Comparison of ENCODE assay signal across 8 cellular contexts in the genomic region with DNA sequence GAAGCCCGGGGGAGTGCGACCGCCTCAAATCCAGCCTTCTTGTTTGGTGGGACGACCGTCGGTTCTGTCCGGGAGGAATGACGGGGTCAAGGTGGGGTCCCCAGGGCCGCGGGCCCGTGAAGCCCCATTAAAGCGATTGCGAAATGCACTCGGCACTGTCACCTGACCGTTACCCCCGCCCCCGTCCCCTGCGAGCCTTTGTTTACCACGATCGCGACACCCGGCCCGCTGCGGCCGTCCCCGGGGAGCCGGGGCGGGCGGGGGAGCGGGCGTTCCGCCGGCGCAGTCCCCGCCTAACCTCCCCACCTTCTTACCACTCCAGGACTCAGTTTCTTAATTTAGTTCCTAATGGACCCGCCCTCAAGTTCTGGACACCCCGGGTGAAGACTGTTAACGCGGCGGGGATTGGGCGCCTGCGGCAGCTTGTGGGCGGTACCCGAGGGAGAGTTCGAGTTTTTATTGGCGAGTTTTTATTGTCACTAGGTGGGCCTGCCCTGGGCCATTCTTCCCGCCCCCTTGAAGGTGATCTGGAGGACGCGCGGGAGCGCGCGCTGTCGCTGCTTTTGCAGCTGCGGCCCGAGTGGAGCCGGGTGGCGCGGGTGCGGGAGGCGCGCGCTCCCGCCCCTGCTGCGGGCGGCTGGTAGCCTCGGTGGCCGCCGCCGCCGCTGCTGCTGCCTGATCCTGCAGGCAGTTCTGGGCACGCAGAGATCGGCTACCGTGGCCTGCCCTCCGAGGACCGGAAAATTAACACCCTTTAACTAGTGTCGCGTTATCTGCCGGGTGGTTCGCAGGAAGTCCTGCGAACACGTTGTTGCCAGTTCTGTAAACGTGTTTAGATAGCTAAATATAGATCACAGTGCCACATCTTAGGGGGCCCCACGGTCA. TPM values are rescaled to one million over a fixed set of nuclear protein-coding genes. Genes with fewer than 3 reads are reported as not detected.
DNase-seq lines count a peak whose midpoint lies in the region; ATAC-seq and TF ChIP-seq lines count a peak whose summit lies in the region.

No MANE protein-coding gene starts in this region.

- H3K36me3 ChIP-seq in IMR-90 (ENCODE audit: control insufficient read depth, insufficient read depth, low read length) (no peaks in the 10 kb centered on the region), OCI-LY7 (ENCODE audit: insufficient read depth, low read length) (no peaks in the 10 kb centered on the region; the same call in 1 of the 2 replicates)

- no peak overlapping the region for H2BK15ac ChIP-seq in IMR-90 (ENCODE audit: low read depth, low read length)

- H3K79me2 ChIP-seq in OCI-LY7 (ENCODE audit: insufficient read depth, low read depth, low read length) = peaks cover 39% of the 10 kb centered on the region

- dilution Hi-C loops in IMR-90 (cut with HindIII; ENCODE audit: low sequenced_read_pairs, unreplicated experiment) = no loop called here

- 0 out of 2 replicates have a peak, but pooled peaks have one; percentile 11 for TF ChIP-seq RAD21 in IMR-90 (IDR thresholded peaks at IDR 0.05; ENCODE audit: low read length)

- H2AK9ac ChIP-seq in IMR-90 (replicated peaks; ENCODE audit: low read depth, low read length, poor library complexity) = peak overlapping the region; percentile 44

- DNase-seq in DMS114 treated with DMSO at 0.1 percent for 48 hours (lab: John Stamatoyannopoulos, UW; ENCODE audit: unreplicated experiment) (peak; percentile 97), IMR-90 (peak; percentile 94), OCI-LY7 (ENCODE audit: low spot score) (peak; percentile 98), activated T-cell treated with anti-CD3 and anti-CD28 coated beads for 4 hours (peak; percentile 81), epithelial cell of esophagus (ENCODE audit: low read depth) (peak; percentile 96), middle frontal gyrus (ENCODE audit: extremely low spot score, low spot score) (peak; percentile 97)
- peak; percentile 74 to 84 for DNase-seq in stimulated activated CD8-positive, alpha-beta memory T cell treated with anti-CD3 and anti-CD28 coated beads, Interleukin-2, amount 100 ng/mL, for 1 hour (ENCODE audit: low read depth in 2 of 2)

- H3K9me2 ChIP-seq in OCI-LY7 (ENCODE audit: insufficient read depth, low read length) = no peaks in the 10 kb centered on the region

- peak overlapping the region; percentile 9; the same call in 1 of the 2 replicates for H4K5ac ChIP-seq in IMR-90 (ENCODE audit: low read depth, low read length)

- H3K9me3 ChIP-seq in IMR-90 (ENCODE audit: control insufficient read depth, insufficient read depth, low read length) (no peaks in the 10 kb centered on the region), OCI-LY7 (ENCODE audit: low read length) (no peaks in the 10 kb centered on the region)

- intact Hi-C loops in IMR-90 (cut with micrococcal nuclease) = loop anchor here (2.0 kb wide), 1 partner anchor 168 kb away; no protein-coding TSS in a partner anchor
- intact Hi-C loops in OCI-LY7 (cut with micrococcal nuclease; ENCODE audit: unreplicated experiment) = loop anchor here (1.0 to 5.0 kb wide), 8 partner anchors 44 to 169 kb away; no protein-coding TSS in a partner anchor

- TF ChIP-seq CTCF in IMR-90 (conservative IDR thresholded peaks at IDR 0.05; ENCODE audit: low read depth, low read length) = no peak
- TF ChIP-seq CTCF in OCI-LY7 (conservative IDR thresholded peaks at IDR 0.05; ENCODE audit: low read length) = no peak
- no peak for TF ChIP-seq CTCF in epithelial cell of esophagus (IDR thresholded peaks at IDR 0.05; ENCODE audit: insufficient read depth, low read depth, low read length, missing control alignments)

- peak overlapping the region; percentile 47 for H2BK5ac ChIP-seq in IMR-90 (ENCODE audit: low read depth, low read length, poor library complexity, severe bottlenecking)

- peak overlapping the region; percentile 84 for H3K9ac ChIP-seq in IMR-90 (ENCODE audit: low read depth, low read length)

- H4K91ac ChIP-seq in IMR-90 (ENCODE audit: insufficient read depth, low read depth, low read length) = no peak overlapping the region

- peak; percentile 85 for ATAC-seq in GM21529 (IDR thresholded peaks at IDR 0.05; ENCODE audit: unreplicated experiment)
- peak; percentile 91 for ATAC-seq in IMR-90 (ENCODE audit: low read depth)

- H2AK5ac ChIP-seq in IMR-90 (ENCODE audit: low read depth, low read length) = no peak overlapping the region

- 0 out of 2 replicates have a peak overlapping the region, but pooled peaks have one; percentile 4 for H2BK20ac ChIP-seq in IMR-90 (ENCODE audit: low read depth, low read length)

- H3K18ac ChIP-seq in IMR-90 (ENCODE audit: low read depth, low read length) = no peak overlapping the region

- H2BK120ac ChIP-seq in IMR-90 (ENCODE audit: low read depth, low read length) = no peak overlapping the region

- no peak for TF ChIP-seq POLR2A in IMR-90 (IDR thresholded peaks at IDR 0.05; ENCODE audit: low read depth, low read length)

- no peaks in the 10 kb centered on the region for H3K9me1 ChIP-seq in IMR-90 (ENCODE audit: insufficient read depth, low read length)

- H3K4me2 ChIP-seq in IMR-90 (ENCODE audit: low read depth, low read length) (peak overlapping the region; percentile 84), OCI-LY7 (ENCODE audit: low read length) (peak overlapping the region; percentile 87)

- in situ Hi-C loops in IMR-90 (cut with MboI; ENCODE audit: low sequenced_read_pairs) = no loop called here

- H3K4me1 ChIP-seq in IMR-90 (ENCODE audit: control insufficient read depth, insufficient read depth, low read length) (no peaks in the 10 kb centered on the region), OCI-LY7 (ENCODE audit: insufficient read depth, low read length, poor library complexity, severe bottlenecking) (peaks cover 24% of the 10 kb centered on the region)

- H2AFZ ChIP-seq in IMR-90 (replicated peaks; ENCODE audit: low read length, poor library complexity) (peak overlapping the region; percentile 96), OCI-LY7 (ENCODE audit: low read length) (peak overlapping the region; percentile 49; the same call in 1 of the 2 replicates)

- H3K79me1 ChIP-seq in IMR-90 (ENCODE audit: low read depth in 1 of 2, low read length in 2 of 2) = peaks cover 3 to 8% of the 10 kb centered on the region in 2 experiments; a peak in 2 of 4 replicates

- H3K4me3 ChIP-seq in IMR-90 (ENCODE audit: insufficient read depth, low read depth, low read length) = peak overlapping the region; percentile 85
- H3K4me3 ChIP-seq in OCI-LY7 (ENCODE audit: low read depth, low read length, poor library complexity, severe bottlenecking) = peak overlapping the region; percentile 92
- H3K4me3 ChIP-seq in epithelial cell of esophagus (ENCODE audit: low read length) = peak overlapping the region; percentile 85

- POLR2A ChIA-PET in IMR-90 (lab: Charles Lee; ENCODE audit: unreplicated experiment) (interaction anchor here (0.5 kb wide), 1 partner anchor 1978 kb away, joined by 6 read pairs; no protein-coding TSS in a partner anchor), OCI-LY7 (lab: Charles Lee) (interaction anchor here (0.6 to 5.0 kb wide), 25 partner anchors 9 to 121 kb away, joined by 3 to 31 read pairs (median 5); partner anchors contain the start of gene YEATS2)

- no peaks in the 10 kb centered on the region for H3K27me3 ChIP-seq in IMR-90 (ENCODE audit: control insufficient read depth, insufficient read depth, low read length)

- H3K14ac ChIP-seq in IMR-90 (replicated peaks; ENCODE audit: low read depth, low read length) = peak overlapping the region; percentile 10

- H4K20me1 ChIP-seq in IMR-90 (ENCODE audit: insufficient read depth, low read length) = no peaks in the 10 kb centered on the region; the same call in 1 of the 2 replicates
- H4K20me1 ChIP-seq in OCI-LY7 (ENCODE audit: insufficient read depth, low read length) = no peaks in the 10 kb centered on the region

- peak overlapping the region; percentile 50; the same call in 1 of the 2 replicates for H3K56ac ChIP-seq in IMR-90 (ENCODE audit: extremely low read depth, insufficient read depth, low read length)

- peak overlapping the region; percentile 21; the same call in 1 of the 2 replicates for H3K23ac ChIP-seq in IMR-90 (ENCODE audit: low read depth, low read length)

- peak overlapping the region; percentile 42; the same call in 1 of the 2 replicates for H3K4ac ChIP-seq in IMR-90 (ENCODE audit: low read depth, low read length)

- peak overlapping the region; percentile 13 to 44; a peak in 2 of 4 replicates for H4K8ac ChIP-seq in IMR-90 (ENCODE audit: low read depth in 2 of 2, low read length in 2 of 2)

- CTCF ChIA-PET in IMR-90 (lab: Yijun Ruan, JAX) = interaction anchor here (0.6 kb wide), 1 partner anchor 235 kb away, joined by 4 read pairs; no protein-coding TSS in a partner anchor
- CTCF ChIA-PET in OCI-LY7 (lab: Charles Lee; ENCODE audit: unreplicated experiment) = interaction anchor here (0.5 kb wide), 1 partner anchor 61 kb away, joined by 3 read pairs; the partner anchor contains the start of gene YEATS2

- H3K27ac ChIP-seq in IMR-90 (ENCODE audit: insufficient read depth, low read length) (peak overlapping the region; percentile 76), OCI-LY7 (ENCODE audit: low read depth, low read length, poor library complexity, severe bottlenecking) (peak overlapping the region; percentile 80)

- 0% methylated on average over 22 of the region's 84 CpGs; no CpG with 5 or more reads in 1 of the 2 experiments for WGBS in IMR-90 (ENCODE audit: extremely low coverage in 2 of 2, insufficient read length in 1 of 2), 2 experiments

- BruUV-seq in IMR-90 (replicated peaks; lab: Mats Ljungman, UMichigan) = no TSS peak
- BruUV-seq in OCI-LY7 (replicated peaks; lab: Mats Ljungman, UMichigan) = no TSS peak

TF ChIP-seq in IMR-90, 13 proteins besides CTCF, POLR2A, EP300 and RAD21 (continues in another document):
- no peak for TF ChIP-seq FOS (IDR thresholded peaks at IDR 0.05; ENCODE audit: low read depth, low read length)
- TF ChIP-seq CEBPB (IDR thresholded peaks at IDR 0.05; ENCODE audit: low read depth, low read length) = peak; percentile 96
- peak; percentile 3; the same call in 1 of the 2 replicates for TF ChIP-seq MXI1 (IDR thresholded peaks at IDR 0.05; ENCODE audit: borderline replicate concordance, low read depth, low read length)
- TF ChIP-seq NFE2L2 (IDR thresholded peaks at IDR 0.05; ENCODE audit: low read depth, low read length) = no peak
- TF ChIP-seq MAFK (IDR thresholded peaks at IDR 0.05; ENCODE audit: low read depth, low read length) = no peak

RNA-seq across cellular contexts. Expression of gene KLHL24, which starts 1.0 kb away (rescaled TPM):
- total RNA-seq in IMR-90 (2012; rRNA removed) (25.6 and 28.3 TPM in 2 replicates), OCI-LY7 (2022) (34.0 and 53.0 TPM in 2 replicates)
- polyA plus RNA-seq in IMR-90 (2012; rRNA removed) = 3.3 and 5.7 TPM in 2 replicates
- polyA plus RNA-seq in IMR-90 (2012; cell fraction: cytosol; rRNA removed) = 3.6 and 7.5 TPM in 2 replicates
- 2.7 and 15.2 TPM in 2 replicates for polyA plus RNA-seq in IMR-90 (2012; cell fraction: nucleus; rRNA removed; ENCODE audit: low replicate concordance)
- total RNA-seq in OCI-LY7 (2014; rRNA removed; shearing (Covaris generic)) = 37.8 and 45.8 TPM in 2 replicates

Comparison
In these comparisons a context has a peak if more than half of its experiments do, and no peak if none do; other contexts are left out.
1. Peak in every context shown above with its lines: DNase-seq, ATAC-seq, H3K4me3 ChIP-seq and H3K27ac ChIP-seq.